16 cellular contexts compared by ENCODE assay signal in the genomic region with DNA sequence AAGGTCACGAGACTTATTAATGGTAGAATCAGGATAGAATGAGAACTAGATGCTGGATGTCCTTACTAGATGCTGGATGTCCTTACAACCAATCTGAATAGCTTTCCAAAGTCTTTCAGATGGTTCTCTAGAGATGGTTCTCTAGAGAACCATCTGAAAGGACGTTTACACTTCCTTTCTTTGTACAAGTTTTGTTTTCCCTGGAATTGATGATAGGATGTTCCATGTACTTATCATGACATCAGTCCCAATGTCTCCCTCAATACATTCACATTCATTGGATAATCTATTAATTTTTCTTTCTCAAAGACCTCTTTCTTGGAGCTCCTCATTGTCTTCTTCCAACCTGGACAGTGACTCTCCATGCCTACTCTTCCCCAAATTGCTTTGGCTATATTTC. TPM values are rescaled to one million over a fixed set of nuclear protein-coding genes. Genes with fewer than 3 reads are reported as not detected.
A peak's percentile ranks its signal among the peaks of the same experiment; 100 is the strongest.
DNase-seq lines count a peak whose midpoint lies in the region; ATAC-seq and TF ChIP-seq lines count a peak whose summit lies in the region.
"Had no signal": no experiment of that assay in that cellular context is flagged by ENCODE, and none has a peak within 500 bp of the region (broad histone marks: within the 10 kb centered on the region; RNA-seq: fewer than 3 reads in every experiment).

No MANE protein-coding gene starts in this region.

- peaks cover 11% of the 10 kb centered on the region for H3K9me3 Mint-ChIP-seq in activated CD4-positive, alpha-beta memory T cell treated with anti-CD3 and anti-CD28 coated beads, Interleukin-2, amount 10 ng/mL, durations not matched to agents 7 days and 5 days
- H3K9me3 Mint-ChIP-seq in activated CD4-positive, alpha-beta memory T cell treated with anti-CD3 and anti-CD28 coated beads for 36 hours = peaks cover 8% of the 10 kb centered on the region
- no peaks in the 10 kb centered on the region for H3K9me3 Mint-ChIP-seq in stimulated activated naive CD8-positive, alpha-beta T cell treated with anti-CD3 and anti-CD28 coated beads, Interleukin-15, Interleukin-2, amounts not matched to agents 100 ng/mL and 50 ng/mL, for 24 hours
- peaks cover 7% of the 10 kb centered on the region for H3K9me3 Mint-ChIP-seq in activated CD8-positive, alpha-beta T cell treated with anti-CD3 and anti-CD28 coated beads for 36 hours
- peaks cover 4 to 8% of the 10 kb centered on the region in 2 donors for H3K9me3 Mint-ChIP-seq in stimulated activated naive CD8-positive, alpha-beta T cell treated with anti-CD3 and anti-CD28 coated beads, Interleukin-15, amount 100 ng/mL, for 72 hours
- H3K9me3 Mint-ChIP-seq: HFFc6 had no signal

- H3K9me3 ChIP-seq in gastrocnemius medialis = no peaks in the 10 kb centered on the region
- H3K9me3 ChIP-seq: BE2C had no signal

- peaks cover 17% of the 10 kb centered on the region for H3K36me3 Mint-ChIP-seq in activated CD4-positive, alpha-beta memory T cell treated with anti-CD3 and anti-CD28 coated beads, Interleukin-2, amount 10 ng/mL, durations not matched to agents 7 days and 5 days (ENCODE audit: low read depth)
- H3K36me3 Mint-ChIP-seq in activated CD4-positive, alpha-beta memory T cell treated with anti-CD3 and anti-CD28 coated beads for 36 hours = peaks cover 2% of the 10 kb centered on the region
- H3K36me3 Mint-ChIP-seq in stimulated activated naive CD8-positive, alpha-beta T cell treated with anti-CD3 and anti-CD28 coated beads, Interleukin-15, Interleukin-2, amounts not matched to agents 100 ng/mL and 50 ng/mL, for 24 hours (ENCODE audit: low read depth) = no peaks in the 10 kb centered on the region
- H3K36me3 Mint-ChIP-seq in activated CD8-positive, alpha-beta T cell treated with anti-CD3 and anti-CD28 coated beads for 36 hours (ENCODE audit: low read depth) = no peaks in the 10 kb centered on the region

- peaks cover 37% of the 10 kb centered on the region for H3K4me1 Mint-ChIP-seq in activated CD4-positive, alpha-beta memory T cell treated with anti-CD3 and anti-CD28 coated beads, Interleukin-2, amount 10 ng/mL, durations not matched to agents 7 days and 5 days
- H3K4me1 Mint-ChIP-seq in activated CD4-positive, alpha-beta memory T cell treated with anti-CD3 and anti-CD28 coated beads for 36 hours (ENCODE audit: low read depth) = peaks cover 16% of the 10 kb centered on the region
- peaks cover 13% of the 10 kb centered on the region for H3K4me1 Mint-ChIP-seq in stimulated activated naive CD8-positive, alpha-beta T cell treated with anti-CD3 and anti-CD28 coated beads, Interleukin-15, Interleukin-2, amounts not matched to agents 100 ng/mL and 50 ng/mL, for 24 hours (ENCODE audit: low read depth)
- H3K4me1 Mint-ChIP-seq in activated CD8-positive, alpha-beta T cell treated with anti-CD3 and anti-CD28 coated beads for 36 hours (ENCODE audit: low read depth) = peaks cover 2% of the 10 kb centered on the region
- H3K4me1 Mint-ChIP-seq in stimulated activated naive CD8-positive, alpha-beta T cell treated with anti-CD3 and anti-CD28 coated beads, Interleukin-15, amount 100 ng/mL, for 72 hours = peaks cover 33% of the 10 kb centered on the region

- no peak for DNase-seq in activated CD4-positive, alpha-beta memory T cell treated with anti-CD3 and anti-CD28 coated beads, Interleukin-2, amount 10 ng/mL, durations not matched to agents 7 days and 5 days
- DNase-seq in activated CD4-positive, alpha-beta memory T cell treated with anti-CD3 and anti-CD28 coated beads for 36 hours = no peak
- no peak for DNase-seq in stimulated activated naive CD8-positive, alpha-beta T cell treated with anti-CD3 and anti-CD28 coated beads, Interleukin-15, Interleukin-2, amounts not matched to agents 100 U/mL and 50 U/mL, for 24 hours
- DNase-seq in activated CD8-positive, alpha-beta T cell treated with anti-CD3 and anti-CD28 coated beads for 36 hours = no peak
- DNase-seq in stimulated activated naive CD8-positive, alpha-beta T cell treated with anti-CD3 and anti-CD28 coated beads, Interleukin-15, amount 100 ng/mL, for 72 hours = no peak
- DNase-seq in gastrocnemius medialis = no peak
- DNase-seq: BE2C; CD4-positive, alpha-beta memory T cell; DMS79; HCEC 1CT; HFFc6 had no signal

- H3K27me3 Mint-ChIP-seq in activated CD4-positive, alpha-beta memory T cell treated with anti-CD3 and anti-CD28 coated beads, Interleukin-2, amount 10 ng/mL, durations not matched to agents 7 days and 5 days = peaks cover 4% of the 10 kb centered on the region
- H3K27me3 Mint-ChIP-seq in activated CD4-positive, alpha-beta memory T cell treated with anti-CD3 and anti-CD28 coated beads for 36 hours = peaks cover 10% of the 10 kb centered on the region
- H3K27me3 Mint-ChIP-seq in stimulated activated naive CD8-positive, alpha-beta T cell treated with anti-CD3 and anti-CD28 coated beads, Interleukin-15, Interleukin-2, amounts not matched to agents 100 ng/mL and 50 ng/mL, for 24 hours = peaks cover 40% of the 10 kb centered on the region
- peaks cover 13% of the 10 kb centered on the region for H3K27me3 Mint-ChIP-seq in activated CD8-positive, alpha-beta T cell treated with anti-CD3 and anti-CD28 coated beads for 36 hours
- peaks cover 29% of the 10 kb centered on the region for H3K27me3 Mint-ChIP-seq in stimulated activated naive CD8-positive, alpha-beta T cell treated with anti-CD3 and anti-CD28 coated beads, Interleukin-15, amount 100 ng/mL, for 72 hours

- in situ Hi-C loops in gastrocnemius medialis (cut with MboI; ENCODE audit: low sequenced_read_pairs in 4 of 4) = loop anchor here in 1 of 4 donors (10.0 kb wide), 1 partner anchor 256 kb away; no protein-coding TSS in a partner anchor

- peak overlapping the region; percentile 32 for H3K27ac Mint-ChIP-seq in activated CD4-positive, alpha-beta memory T cell treated with anti-CD3 and anti-CD28 coated beads, Interleukin-2, amount 10 ng/mL, durations not matched to agents 7 days and 5 days
- H3K27ac Mint-ChIP-seq in activated CD4-positive, alpha-beta memory T cell treated with anti-CD3 and anti-CD28 coated beads for 36 hours = no peak overlapping the region
- H3K27ac Mint-ChIP-seq in stimulated activated naive CD8-positive, alpha-beta T cell treated with anti-CD3 and anti-CD28 coated beads, Interleukin-15, Interleukin-2, amounts not matched to agents 100 ng/mL and 50 ng/mL, for 24 hours = peak overlapping the region; percentile 18
- H3K27ac Mint-ChIP-seq in activated CD8-positive, alpha-beta T cell treated with anti-CD3 and anti-CD28 coated beads for 36 hours = peak overlapping the region; percentile 7
- peak overlapping the region; percentile 36 to 91 for H3K27ac Mint-ChIP-seq in stimulated activated naive CD8-positive, alpha-beta T cell treated with anti-CD3 and anti-CD28 coated beads, Interleukin-15, amount 100 ng/mL, for 72 hours
- H3K27ac Mint-ChIP-seq: HFFc6 had no signal

- intact Hi-C loops in activated CD4-positive, alpha-beta memory T cell treated with anti-CD3 and anti-CD28 coated beads for 36 hours (cut with micrococcal nuclease) = no loop called here
- intact Hi-C loops in activated CD8-positive, alpha-beta T cell treated with anti-CD3 and anti-CD28 coated beads for 36 hours (cut with micrococcal nuclease) = no loop called here
- intact Hi-C loops in gastrocnemius medialis (cut with DNase I; ENCODE audit: low total_unique reads) = no loop called here

- H3K27me3 ChIP-seq in gastrocnemius medialis = no peaks in the 10 kb centered on the region
- H3K27me3 ChIP-seq: BE2C had no signal

- no peak for TF ChIP-seq POLR2A in gastrocnemius medialis (IDR thresholded peaks at IDR 0.05)

- H3K27ac ChIP-seq in gastrocnemius medialis = no peak overlapping the region
- H3K27ac ChIP-seq: C4-2B had no signal

- H3K4me1 ChIP-seq in gastrocnemius medialis = peaks cover 4 to 9% of the 10 kb centered on the region in 2 donors
- H3K4me1 ChIP-seq: BE2C had no signal

- no peak for TF ChIP-seq CTCF in activated CD8-positive, alpha-beta T cell treated with anti-CD3 and anti-CD28 coated beads for 36 hours (IDR thresholded peaks at IDR 0.05)
- TF ChIP-seq CTCF in gastrocnemius medialis (IDR thresholded peaks at IDR 0.05 in 4 of 5, conservative IDR thresholded peaks at IDR 0.05 in 1 of 5) = no peak

- POLR2A ChIA-PET in activated CD4-positive, alpha-beta memory T cell treated with anti-CD3 and anti-CD28 coated beads, Interleukin-2, amount 10 ng/mL, durations not matched to agents 7 days and 5 days (lab: Charles Lee) = no interaction called here
- POLR2A ChIA-PET in activated CD4-positive, alpha-beta memory T cell treated with anti-CD3 and anti-CD28 coated beads for 36 hours (lab: Charles Lee) = no interaction called here
- POLR2A ChIA-PET in activated CD8-positive, alpha-beta T cell treated with anti-CD3 and anti-CD28 coated beads for 36 hours (lab: Charles Lee) = no interaction called here

- CTCF ChIA-PET in activated CD4-positive, alpha-beta memory T cell treated with anti-CD3 and anti-CD28 coated beads, Interleukin-2, amount 10 ng/mL, durations not matched to agents 7 days and 5 days (lab: Charles Lee) = interaction anchor here (0.7 to 0.8 kb wide), 2 partner anchors 22 to 154 kb away, joined by 3 read pairs; no protein-coding TSS in a partner anchor
- CTCF ChIA-PET in activated CD4-positive, alpha-beta memory T cell treated with anti-CD3 and anti-CD28 coated beads for 36 hours (lab: Charles Lee) = interaction anchor here (1.1 to 2.8 kb wide), 5 partner anchors 8 to 1489 kb away, joined by 3 to 13 read pairs (median 6); a partner anchor contains a TSS
- CTCF ChIA-PET in activated CD8-positive, alpha-beta T cell treated with anti-CD3 and anti-CD28 coated beads for 36 hours (lab: Charles Lee) = interaction anchor here (1.0 to 2.4 kb wide), 4 partner anchors 28 to 255 kb away, joined by 3 to 11 read pairs (median 4); a partner anchor contains a TSS

- H3K4me3 Mint-ChIP-seq in activated CD4-positive, alpha-beta memory T cell treated with anti-CD3 and anti-CD28 coated beads, Interleukin-2, amount 10 ng/mL, durations not matched to agents 7 days and 5 days = no peak overlapping the region
- no peak overlapping the region for H3K4me3 Mint-ChIP-seq in activated CD4-positive, alpha-beta memory T cell treated with anti-CD3 and anti-CD28 coated beads for 36 hours
- no peak overlapping the region for H3K4me3 Mint-ChIP-seq in stimulated activated naive CD8-positive, alpha-beta T cell treated with anti-CD3 and anti-CD28 coated beads, Interleukin-15, Interleukin-2, amounts not matched to agents 100 ng/mL and 50 ng/mL, for 24 hours
- H3K4me3 Mint-ChIP-seq in activated CD8-positive, alpha-beta T cell treated with anti-CD3 and anti-CD28 coated beads for 36 hours = no peak overlapping the region
- no peak overlapping the region for H3K4me3 Mint-ChIP-seq in stimulated activated naive CD8-positive, alpha-beta T cell treated with anti-CD3 and anti-CD28 coated beads, Interleukin-15, amount 100 ng/mL, for 72 hours
- H3K4me3 Mint-ChIP-seq: CD4-positive, alpha-beta memory T cell; HFFc6 had no signal

- H3K36me3 ChIP-seq in gastrocnemius medialis = no peaks in the 10 kb centered on the region
- H3K36me3 ChIP-seq: BE2C had no signal

- ATAC-seq in stimulated activated naive CD8-positive, alpha-beta T cell treated with anti-CD3 and anti-CD28 coated beads, Interleukin-15, Interleukin-2, amounts not matched to agents 100 U/mL and 50 U/mL, for 24 hours = no peak
- ATAC-seq in activated CD8-positive, alpha-beta T cell treated with anti-CD3 and anti-CD28 coated beads for 36 hours = no peak
- no peak for ATAC-seq in stimulated activated naive CD8-positive, alpha-beta T cell treated with anti-CD3 and anti-CD28 coated beads, Interleukin-15, amount 100 ng/mL, for 72 hours
- no peak for ATAC-seq in HG02642 (IDR thresholded peaks at IDR 0.05; ENCODE audit: poor library complexity, unreplicated experiment)
- no peak for ATAC-seq in gastrocnemius medialis

- no peak overlapping the region for H3K4me3 ChIP-seq in gastrocnemius medialis

RNA-seq across cellular contexts. Expression of a gene that starts 28.2 kb away (rescaled TPM):
- 1 to 10 TPM; 2.1 to 3.2 TPM for total RNA-seq in activated CD4-positive, alpha-beta memory T cell treated with anti-CD3 and anti-CD28 coated beads, Interleukin-2, amount 10 ng/mL, durations not matched to agents 7 days and 5 days
- 1 to 10 TPM in 1 of 2 experiments, under 1 TPM in 1; 0.93 to 1.8 TPM for total RNA-seq in activated CD4-positive, alpha-beta memory T cell treated with anti-CD3 and anti-CD28 coated beads for 36 hours
- under 1 TPM; 0.76 to 0.88 TPM for total RNA-seq in activated CD8-positive, alpha-beta T cell treated with anti-CD3 and anti-CD28 coated beads for 36 hours
- under 1 TPM in 1 of 4 donors, not detected in 3; 0.25 TPM for total RNA-seq in gastrocnemius medialis
- total RNA-seq: G401, H4, HFFc6 had no signal

RNA-seq across cellular contexts. Expression of a gene that starts 38.1 kb away (rescaled TPM):
- 1 to 10 TPM; 3.2 to 3.4 TPM for total RNA-seq in activated CD4-positive, alpha-beta memory T cell treated with anti-CD3 and anti-CD28 coated beads, Interleukin-2, amount 10 ng/mL, durations not matched to agents 7 days and 5 days
- total RNA-seq in activated CD4-positive, alpha-beta memory T cell treated with anti-CD3 and anti-CD28 coated beads for 36 hours = under 1 TPM; 0.92 to 0.97 TPM
- total RNA-seq in activated CD8-positive, alpha-beta T cell treated with anti-CD3 and anti-CD28 coated beads for 36 hours = 1 to 10 TPM; 1.8 to 2.0 TPM
- total RNA-seq in gastrocnemius medialis = 100 to 1,000 TPM; 407 to 670 (median 484) TPM
- total RNA-seq: G401 had no signal

Comparison
In these comparisons a context has a peak if more than half of its experiments do, and no peak if none do; other contexts are left out.
1. RNA of a gene that starts 38.1 kb away (total RNA-seq): 407 to 670 TPM in gastrocnemius medialis; 3.2 to 3.4 TPM in activated CD4-positive, alpha-beta memory T cell treated with anti-CD3 and anti-CD28 coated beads, Interleukin-2, amount 10 ng/mL, durations not matched to agents 7 days and 5 days, 1.8 to 2.0 TPM in activated CD8-positive, alpha-beta T cell treated with anti-CD3 and anti-CD28 coated beads for 36 hours and 0.92 to 0.97 TPM in activated CD4-positive, alpha-beta memory T cell treated with anti-CD3 and anti-CD28 coated beads for 36 hours; every median in the first group is over 10 times any median in the second.